In the genomic region with DNA sequence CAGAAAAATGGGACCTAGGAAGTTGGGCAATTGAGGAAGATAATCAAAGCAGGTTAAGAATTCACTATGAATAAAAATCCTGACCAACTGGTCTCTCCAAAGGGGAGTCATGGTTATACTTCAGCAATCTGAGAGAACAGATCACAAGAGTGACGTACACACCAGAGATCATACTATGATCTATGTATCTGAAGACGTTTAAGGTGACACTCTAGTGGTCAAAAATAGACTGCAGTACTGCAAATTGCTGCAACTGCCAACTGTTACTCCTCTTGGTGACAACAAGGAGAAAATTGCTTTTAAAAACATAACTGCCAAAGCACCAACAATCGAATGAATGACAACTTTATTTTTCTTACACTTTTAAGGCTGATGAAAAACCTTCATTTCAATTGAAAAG, we compare ENCODE assay signal across 1 cellular context.
TF ChIP-seq lines count a peak whose summit lies in the region.

No MANE protein-coding gene starts in this region.

TF ChIP-seq in SK-N-SH, 30 proteins besides CTCF, POLR2A, EP300 and RAD21 (continued from another document):
- TF ChIP-seq ZBTB33 (IDR thresholded peaks at IDR 0.05; ENCODE audit: borderline replicate concordance, low read depth): no peak
- TF ChIP-seq, protein P1, sequence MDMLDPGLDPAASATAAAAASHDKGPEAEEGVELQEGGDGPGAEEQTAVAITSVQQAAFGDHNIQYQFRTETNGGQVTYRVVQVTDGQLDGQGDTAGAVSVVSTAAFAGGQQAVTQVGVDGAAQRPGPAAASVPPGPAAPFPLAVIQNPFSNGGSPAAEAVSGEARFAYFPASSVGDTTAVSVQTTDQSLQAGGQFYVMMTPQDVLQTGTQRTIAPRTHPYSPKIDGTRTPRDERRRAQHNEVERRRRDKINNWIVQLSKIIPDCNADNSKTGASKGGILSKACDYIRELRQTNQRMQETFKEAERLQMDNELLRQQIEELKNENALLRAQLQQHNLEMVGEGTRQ (IDR thresholded peaks at IDR 0.05; ENCODE audit: borderline replicate concordance, low read depth, low read length): no peak
- TF ChIP-seq, protein P2, sequence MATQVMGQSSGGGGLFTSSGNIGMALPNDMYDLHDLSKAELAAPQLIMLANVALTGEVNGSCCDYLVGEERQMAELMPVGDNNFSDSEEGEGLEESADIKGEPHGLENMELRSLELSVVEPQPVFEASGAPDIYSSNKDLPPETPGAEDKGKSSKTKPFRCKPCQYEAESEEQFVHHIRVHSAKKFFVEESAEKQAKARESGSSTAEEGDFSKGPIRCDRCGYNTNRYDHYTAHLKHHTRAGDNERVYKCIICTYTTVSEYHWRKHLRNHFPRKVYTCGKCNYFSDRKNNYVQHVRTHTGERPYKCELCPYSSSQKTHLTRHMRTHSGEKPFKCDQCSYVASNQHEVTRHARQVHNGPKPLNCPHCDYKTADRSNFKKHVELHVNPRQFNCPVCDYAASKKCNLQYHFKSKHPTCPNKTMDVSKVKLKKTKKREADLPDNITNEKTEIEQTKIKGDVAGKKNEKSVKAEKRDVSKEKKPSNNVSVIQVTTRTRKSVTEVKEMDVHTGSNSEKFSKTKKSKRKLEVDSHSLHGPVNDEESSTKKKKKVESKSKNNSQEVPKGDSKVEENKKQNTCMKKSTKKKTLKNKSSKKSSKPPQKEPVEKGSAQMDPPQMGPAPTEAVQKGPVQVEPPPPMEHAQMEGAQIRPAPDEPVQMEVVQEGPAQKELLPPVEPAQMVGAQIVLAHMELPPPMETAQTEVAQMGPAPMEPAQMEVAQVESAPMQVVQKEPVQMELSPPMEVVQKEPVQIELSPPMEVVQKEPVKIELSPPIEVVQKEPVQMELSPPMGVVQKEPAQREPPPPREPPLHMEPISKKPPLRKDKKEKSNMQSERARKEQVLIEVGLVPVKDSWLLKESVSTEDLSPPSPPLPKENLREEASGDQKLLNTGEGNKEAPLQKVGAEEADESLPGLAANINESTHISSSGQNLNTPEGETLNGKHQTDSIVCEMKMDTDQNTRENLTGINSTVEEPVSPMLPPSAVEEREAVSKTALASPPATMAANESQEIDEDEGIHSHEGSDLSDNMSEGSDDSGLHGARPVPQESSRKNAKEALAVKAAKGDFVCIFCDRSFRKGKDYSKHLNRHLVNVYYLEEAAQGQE (IDR thresholded peaks at IDR 0.05; ENCODE audit: low read depth, low read length): no peak
- TF ChIP-seq MXI1 (IDR thresholded peaks at IDR 0.05; ENCODE audit: low read depth, low read length): no peak
- no peak for TF ChIP-seq FOXM1 (IDR thresholded peaks at IDR 0.05; ENCODE audit: low read depth)
- no peak for TF ChIP-seq NRF1 (IDR thresholded peaks at IDR 0.05; ENCODE audit: low read depth, low read length)
- no peak for TF ChIP-seq YY1 (IDR thresholded peaks at IDR 0.05; ENCODE audit: low read depth)
